ENCODE assay signal across 8 cellular contexts in genomic region chr9:78369644-78370219, GRCh38.
A peak's percentile ranks its signal among the peaks of the same experiment; 100 is the strongest.
DNase-seq lines count a peak whose midpoint lies in the region; ATAC-seq and FAIRE-seq lines count a peak whose summit lies in the region.

No MANE protein-coding gene starts in this region.

- H3K27ac Mint-ChIP-seq in activated CD8-positive, alpha-beta T cell treated with anti-CD3 and anti-CD28 coated beads, Interleukin-2, amount 10 ng/mL, durations not matched to agents 7 days and 5 days = no peak overlapping the region

- H3K36me3 Mint-ChIP-seq in activated CD8-positive, alpha-beta T cell treated with anti-CD3 and anti-CD28 coated beads, Interleukin-2, amount 10 ng/mL, durations not matched to agents 7 days and 5 days (ENCODE audit: low read depth) = no peaks in the 10 kb centered on the region

- H3K4me3 Mint-ChIP-seq in activated CD8-positive, alpha-beta T cell treated with anti-CD3 and anti-CD28 coated beads, Interleukin-2, amount 10 ng/mL, durations not matched to agents 7 days and 5 days = no peak overlapping the region

- H3K4me1 Mint-ChIP-seq in activated CD8-positive, alpha-beta T cell treated with anti-CD3 and anti-CD28 coated beads, Interleukin-2, amount 10 ng/mL, durations not matched to agents 7 days and 5 days (ENCODE audit: low read depth) = no peaks in the 10 kb centered on the region

- DNase-seq in NCI-H2081 (lab: John Stamatoyannopoulos, UW) (peak; percentile 52 to 57), NCI-H2081 treated with DMSO at 0.1 percent for 48 hours (lab: John Stamatoyannopoulos, UW) (no peak), NCI-H510A treated with DMSO at 0.1 percent for 48 hours (lab: John Stamatoyannopoulos, UW) (peak; percentile 33), mesenteric fat pad (ENCODE audit: low spot score) (peak; percentile 83)
- DNase-seq in activated CD8-positive, alpha-beta T cell treated with anti-CD3 and anti-CD28 coated beads, Interleukin-2, amount 10 ng/mL, durations not matched to agents 7 days and 5 days = peak; percentile 67
- peak; percentile 4 to 17 for DNase-seq in stimulated activated CD8-positive, alpha-beta memory T cell treated with anti-CD3 and anti-CD28 coated beads, Interleukin-7, amount 100 ng/mL, for 1 hour (ENCODE audit: low read depth in 2 of 2)

- no peaks in the 10 kb centered on the region for H3K9me3 Mint-ChIP-seq in activated CD8-positive, alpha-beta T cell treated with anti-CD3 and anti-CD28 coated beads, Interleukin-2, amount 10 ng/mL, durations not matched to agents 7 days and 5 days (ENCODE audit: insufficient read depth)

- ATAC-seq in HG03039 (IDR thresholded peaks at IDR 0.05; ENCODE audit: unreplicated experiment) = peak; percentile 60
- peak; percentile 57 for ATAC-seq in activated CD8-positive, alpha-beta T cell treated with anti-CD3 and anti-CD28 coated beads, Interleukin-2, amount 10 ng/mL, durations not matched to agents 7 days and 5 days

- H3K27me3 Mint-ChIP-seq in activated CD8-positive, alpha-beta T cell treated with anti-CD3 and anti-CD28 coated beads, Interleukin-2, amount 10 ng/mL, durations not matched to agents 7 days and 5 days (ENCODE audit: low read depth) = peaks cover 9% of the 10 kb centered on the region

- FAIRE-seq in endometrium (lab: Jason Lieb, UNC) = peak; percentile 50

- POLR2A ChIA-PET in activated CD8-positive, alpha-beta T cell treated with anti-CD3 and anti-CD28 coated beads, Interleukin-2, amount 10 ng/mL, durations not matched to agents 7 days and 5 days (lab: Charles Lee) = interaction anchor here (0.7 kb wide), 1 partner anchor 72 kb away, joined by 3 read pairs; no protein-coding TSS in a partner anchor

- CTCF ChIA-PET in activated CD8-positive, alpha-beta T cell treated with anti-CD3 and anti-CD28 coated beads, Interleukin-2, amount 10 ng/mL, durations not matched to agents 7 days and 5 days (lab: Charles Lee) = interaction anchor here (0.6 to 4.6 kb wide), 35 partner anchors 9 to 699 kb away, joined by 3 to 63 read pairs (median 4); partner anchors contain the start of genes GNAQ and PSAT1
